In genomic region chr6:160513836-160514235, GRCh38 we compare ENCODE assay signal across 23 cellular contexts.
"Had no signal": no experiment of that assay in that cellular context is flagged by ENCODE, and none has a peak within 500 bp of the region (broad histone marks: within the 10 kb centered on the region; RNA-seq: fewer than 3 reads in every experiment).

No MANE protein-coding gene starts in this region.

- H3K36me3 ChIP-seq: esophagus squamous epithelium, heart right ventricle, pancreas, upper lobe of left lung, WERI-Rb-1 had no signal

- ATAC-seq: activated CD8-positive, alpha-beta memory T cell treated with anti-CD3 and anti-CD28 coated beads, Interleukin-2, amount 10 ng/mL, durations not matched to agents 7 days and 5 days; activated CD8-positive, alpha-beta T cell treated with anti-CD3 and anti-CD28 coated beads for 36 hours; activated naive CD8-positive, alpha-beta T cell treated with anti-CD3 and anti-CD28 coated beads, Interleukin-2, amount 50 U/mL, for 24 hours; heart right ventricle; left cardiac atrium; pancreas; psoas muscle; right cardiac atrium; stimulated activated naive CD8-positive, alpha-beta T cell treated with anti-CD3 and anti-CD28 coated beads, Interleukin-15, Interleukin-2, amounts not matched to agents 100 U/mL and 50 U/mL, for 24 hours had no signal

- H3K27me3 ChIP-seq: esophagus squamous epithelium, pancreas, upper lobe of left lung had no signal

- DNase-seq: activated CD4-positive, alpha-beta T cell treated with anti-CD3 and anti-CD28 coated beads, Interleukin-2, amount 10 ng/mL, durations not matched to agents 7 days and 5 days; activated CD4-positive, CD25-positive, alpha-beta regulatory T cell treated with anti-CD3 and anti-CD28 coated beads, Interleukin-2, amount 50 U/mL, for 72 hours; activated CD8-positive, alpha-beta memory T cell treated with anti-CD3 and anti-CD28 coated beads, Interleukin-2, amount 10 ng/mL, durations not matched to agents 7 days and 5 days; activated CD8-positive, alpha-beta T cell treated with anti-CD3 and anti-CD28 coated beads for 36 hours; activated effector memory CD4-positive, alpha-beta T cell treated with anti-CD3 and anti-CD28 coated beads, Interleukin-2, amount 50 U/mL, for 16 hours; activated naive CD4-positive, alpha-beta T cell treated with anti-CD3 and anti-CD28 coated beads, Interleukin-2, amount 50 U/mL, for 16 hours; activated naive CD8-positive, alpha-beta T cell treated with anti-CD3 and anti-CD28 coated beads, Interleukin-2, amount 50 U/mL, for 24 hours; activated T-cell treated with anti-CD3 and anti-CD28 coated beads for 4 hours; aorta; esophagus squamous epithelium; heart right ventricle; islet precursor cell; left cardiac atrium; pancreas; psoas muscle; right cardiac atrium; stimulated activated CD4-positive, alpha-beta T cell treated with anti-CD3 and anti-CD28 coated beads, Interleukin-12 subunit alpha, Interleukin-12 subunit beta, amount 100 ng/mL, for 4 hours; stimulated activated CD4-positive, alpha-beta T cell treated with anti-CD3 and anti-CD28 coated beads, Interleukin-4, amount 100 ng/mL, for 4 hours; stimulated activated naive CD8-positive, alpha-beta T cell treated with anti-CD3 and anti-CD28 coated beads, Interleukin-15, Interleukin-2, amounts not matched to agents 100 U/mL and 50 U/mL, for 24 hours; T-helper 2 cell; upper lobe of left lung; WERI-Rb-1 had no signal

- H3K9me3 ChIP-seq: esophagus squamous epithelium, pancreas, psoas muscle, upper lobe of left lung had no signal

- H3K27ac ChIP-seq: coronary artery, esophagus squamous epithelium, heart right ventricle, pancreas, psoas muscle, upper lobe of left lung, WERI-Rb-1 had no signal

- H3K4me3 ChIP-seq: coronary artery, esophagus squamous epithelium, heart right ventricle, pancreas, psoas muscle, upper lobe of left lung had no signal

- H3K4me1 ChIP-seq: esophagus squamous epithelium, heart right ventricle, pancreas, psoas muscle, upper lobe of left lung had no signal
